ENCODE assay signal across 22 cellular contexts in the genomic region with DNA sequence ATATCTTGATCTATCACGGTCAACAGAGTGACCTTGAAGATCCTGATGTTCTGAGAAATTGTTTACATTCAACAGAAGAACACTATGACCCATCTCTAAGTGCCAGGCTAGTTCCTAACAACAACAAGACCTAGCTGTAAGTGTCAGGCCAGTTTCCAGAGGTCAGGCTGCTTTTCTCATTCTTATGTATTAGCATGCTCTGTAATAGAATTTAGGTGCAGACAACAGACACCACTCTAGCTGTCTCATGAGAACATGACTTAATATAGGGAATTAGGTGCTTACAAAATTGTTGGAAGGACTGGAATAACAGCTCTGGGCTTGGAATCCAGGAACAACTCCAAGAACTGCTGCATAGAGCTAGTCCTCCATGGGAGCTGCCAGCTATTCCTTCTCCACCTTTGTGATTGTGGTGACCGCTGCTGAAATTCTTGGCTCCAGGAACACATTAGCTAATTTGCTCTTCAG.
DNase-seq lines count a peak whose midpoint lies in the region; ATAC-seq and TF ChIP-seq lines count a peak whose summit lies in the region.
"Had no signal": no experiment of that assay in that cellular context is flagged by ENCODE, and none has a peak within 500 bp of the region (broad histone marks: within the 10 kb centered on the region; RNA-seq: fewer than 3 reads in every experiment).

No MANE protein-coding gene starts in this region.

- H3K4me3 ChIP-seq in MG63 = no peak overlapping the region
- no peak overlapping the region for H3K4me3 ChIP-seq in coronary artery
- H3K4me3 ChIP-seq in right cardiac atrium (ENCODE audit: low read length) = no peak overlapping the region
- H3K4me3 ChIP-seq in thoracic aorta = no peak overlapping the region
- no peak overlapping the region for H3K4me3 ChIP-seq in GM23338
- H3K4me3 ChIP-seq: GM12878, GM23248, hepatocyte, SK-N-MC, testis had no signal

- H3F3A ChIP-seq in GM23338 (replicated peaks; ENCODE audit: low read depth) = no peaks in the 10 kb centered on the region

- no peak overlapping the region for H3K4me3 Mint-ChIP-seq in GM23338
- H3K4me3 Mint-ChIP-seq: CD4-positive, alpha-beta memory T cell; T-helper 2 cell treated with Interferon-gamma antibody and Interleukin-4, amounts not matched to agents 5 μg/mL and 100 μg/mL, for 36 hours had no signal

- no peak for TF ChIP-seq CTCF in coronary artery (IDR thresholded peaks at IDR 0.05)
- no peak for TF ChIP-seq CTCF in thoracic aorta (IDR thresholded peaks at IDR 0.05)
- no peak for TF ChIP-seq CTCF in GM23338 (conservative IDR thresholded peaks at IDR 0.05; ENCODE audit: low read depth in 2 of 2)

- H3K9me3 ChIP-seq in MG63 (no peaks in the 10 kb centered on the region), right cardiac atrium (ENCODE audit: control insufficient read depth, low read length) (no peaks in the 10 kb centered on the region), thoracic aorta (no peaks in the 10 kb centered on the region)
- H3K9me3 ChIP-seq: testis had no signal

- ATAC-seq in right cardiac atrium = peak; percentile 76 to 77
- ATAC-seq in thoracic aorta (ENCODE audit: insufficient number of reproducible peaks, low FRiP score, low read depth) = no peak
- ATAC-seq in GM23338 = no peak
- ATAC-seq: GM12878 had no signal

- no peak overlapping the region for H2AFZ ChIP-seq in GM23338
- H2AFZ ChIP-seq: GM23248, hepatocyte had no signal

- no peaks in the 10 kb centered on the region for H3K27me3 Mint-ChIP-seq in GM23338 (ENCODE audit: insufficient read depth, low read depth, poor library complexity)
- H3K27me3 Mint-ChIP-seq: CD4-positive, alpha-beta memory T cell had no signal

- no peaks in the 10 kb centered on the region for H3K36me3 ChIP-seq in MG63
- no peaks in the 10 kb centered on the region for H3K36me3 ChIP-seq in thoracic aorta
- H3K36me3 ChIP-seq in GM23338 (ENCODE audit: insufficient read depth) = no peaks in the 10 kb centered on the region

- no peaks in the 10 kb centered on the region for H3K36me3 Mint-ChIP-seq in GM23338 (ENCODE audit: low read depth)
- H3K36me3 Mint-ChIP-seq: CD4-positive, alpha-beta memory T cell had no signal

- H3K27ac ChIP-seq in coronary artery (peak overlapping the region; percentile 5 to 52), right cardiac atrium (ENCODE audit: low read length) (no peak overlapping the region), thoracic aorta (peak overlapping the region; percentile 52 to 87), caudate nucleus (ENCODE audit: low read depth, low read length) (no peak overlapping the region), GM23338 (ENCODE audit: low read depth) (no peak overlapping the region)
- H3K27ac ChIP-seq: GM23248, hepatocyte, SK-N-MC, testis had no signal

- DNase-seq in MG63 (peak; percentile 78), coronary artery (ENCODE audit: low spot score) (no peak), right cardiac atrium (peak in 2 of 3 donors; percentile 21 to 51), thoracic aorta (ENCODE audit: low spot score) (no peak), NCI-H526 (lab: John Stamatoyannopoulos, UW) (no peak), caudate nucleus (lab: John Stamatoyannopoulos, UW) (no peak), GF-D8 (lab: John Stamatoyannopoulos, UW) (no peak), GM23338 (ENCODE audit: low spot score) (no peak)
- DNase-seq: activated CD4-positive, alpha-beta T cell treated with anti-CD3 and anti-CD28 coated beads, Interleukin-2, amount 50 U/mL, for 4 hours; activated gamma-delta T cell; CD4-positive, alpha-beta memory T cell; effector memory CD4-positive, alpha-beta T cell; GM23248; KG1; mammary epithelial cell; NCI-H2081; NK-92 treated with Interleukin-12 subunit alpha and Interleukin-12 subunit beta, amount 100 ng/mL, for 24 hours; testis had no signal

- H3K79me2 ChIP-seq in GM23338 (replicated peaks; ENCODE audit: insufficient read depth) = no peaks in the 10 kb centered on the region
- H3K79me2 ChIP-seq: hepatocyte had no signal

- no peak overlapping the region for H3K27ac Mint-ChIP-seq in GM23338
- H3K27ac Mint-ChIP-seq: T-helper 2 cell treated with Interferon-gamma antibody and Interleukin-4, amounts not matched to agents 5 μg/mL and 100 μg/mL, for 36 hours had no signal

- H3K9me2 ChIP-seq in GM23338 (ENCODE audit: insufficient read depth) = 0 out of 2 replicates have a peak, but pooled peaks cover 3% of the 10 kb centered on the region

- H3K4me1 Mint-ChIP-seq in GM23338 = no peaks in the 10 kb centered on the region

- H3K4me1 ChIP-seq in right cardiac atrium (ENCODE audit: control insufficient read depth, insufficient read depth, low read length) (peaks cover 5% of the 10 kb centered on the region), thoracic aorta (ENCODE audit: control insufficient read depth in 1 of 2, low read depth in 2 of 2) (peaks cover 30 to 76% of the 10 kb centered on the region in 2 donors), GM23338 (ENCODE audit: insufficient read depth) (no peaks in the 10 kb centered on the region)

- H3K9me3 Mint-ChIP-seq in GM23338 = no peaks in the 10 kb centered on the region; the same call in 2 of the 3 replicates
- H3K9me3 Mint-ChIP-seq: T-helper 2 cell treated with Interferon-gamma antibody and Interleukin-4, amounts not matched to agents 5 μg/mL and 100 μg/mL, for 36 hours had no signal

- no peaks in the 10 kb centered on the region; the same call in 1 of the 2 replicates for H4K20me1 ChIP-seq in GM23338 (replicated peaks; ENCODE audit: insufficient read depth)

- 32% methylated on average over 2 of the region's 2 CpGs for WGBS in right cardiac atrium

- intact Hi-C loops in right cardiac atrium (cut with DNase I) = no loop called here

- H3K27me3 ChIP-seq in MG63 (no peaks in the 10 kb centered on the region), right cardiac atrium (ENCODE audit: control insufficient read depth, insufficient read depth) (no peaks in the 10 kb centered on the region), thoracic aorta (replicated peaks; ENCODE audit: insufficient read depth) (no peaks in the 10 kb centered on the region), GM23338 (ENCODE audit: insufficient read depth) (no peaks in the 10 kb centered on the region)
- H3K27me3 ChIP-seq: hepatocyte, testis had no signal

- no peak overlapping the region for H3K4me2 ChIP-seq in GM23338
- H3K4me2 ChIP-seq: hepatocyte had no signal

TF ChIP-seq in GM23338, 12 proteins besides CTCF, POLR2A, EP300 and RAD21:
- no peak for TF ChIP-seq JUNB (IDR thresholded peaks at IDR 0.05; ENCODE audit: unreplicated experiment)
- no peak for TF ChIP-seq CREB1 (CRISPR knock-in tag; IDR thresholded peaks at IDR 0.05; ENCODE audit: low read depth)
- no peak for TF ChIP-seq EZH2 (IDR thresholded peaks at IDR 0.05; ENCODE audit: low read depth, unreplicated experiment)
- TF ChIP-seq REST (IDR thresholded peaks at IDR 0.05; ENCODE audit: unreplicated experiment) = no peak
- TF ChIP-seq STAT1 (IDR thresholded peaks at IDR 0.05; ENCODE audit: unreplicated experiment) = no peak
- no peak for TF ChIP-seq POLR2AphosphoS5 (IDR thresholded peaks at IDR 0.05; ENCODE audit: low read depth)
- no peak for TF ChIP-seq EZH2phosphoT487 (IDR thresholded peaks at IDR 0.05; ENCODE audit: unreplicated experiment)
- TF ChIP-seq, protein P1, sequence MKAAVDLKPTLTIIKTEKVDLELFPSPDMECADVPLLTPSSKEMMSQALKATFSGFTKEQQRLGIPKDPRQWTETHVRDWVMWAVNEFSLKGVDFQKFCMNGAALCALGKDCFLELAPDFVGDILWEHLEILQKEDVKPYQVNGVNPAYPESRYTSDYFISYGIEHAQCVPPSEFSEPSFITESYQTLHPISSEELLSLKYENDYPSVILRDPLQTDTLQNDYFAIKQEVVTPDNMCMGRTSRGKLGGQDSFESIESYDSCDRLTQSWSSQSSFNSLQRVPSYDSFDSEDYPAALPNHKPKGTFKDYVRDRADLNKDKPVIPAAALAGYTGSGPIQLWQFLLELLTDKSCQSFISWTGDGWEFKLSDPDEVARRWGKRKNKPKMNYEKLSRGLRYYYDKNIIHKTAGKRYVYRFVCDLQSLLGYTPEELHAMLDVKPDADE (IDR thresholded peaks at IDR 0.05) = no peak

Comparison
In these comparisons a context has a peak if more than half of its experiments do, and no peak if none do; other contexts are left out.
1. DNase-seq: peak in MG63 (single experiment) and right cardiac atrium (2 of 3); none in coronary artery (single experiment), thoracic aorta (single experiment), NCI-H526 (0 of 2), caudate nucleus (0 of 61), GF-D8 (single experiment) and GM23338 (single experiment).
2. H3K27ac ChIP-seq: peak in coronary artery (2 of 2) and thoracic aorta (2 of 2); none in right cardiac atrium (single experiment), caudate nucleus (single experiment) and GM23338 (single experiment).
3. ATAC-seq: peak in right cardiac atrium (2 of 2); none in thoracic aorta (single experiment) and GM23338 (single experiment).